Comparison of ENCODE assay signal across 23 cellular contexts in the genomic region with DNA sequence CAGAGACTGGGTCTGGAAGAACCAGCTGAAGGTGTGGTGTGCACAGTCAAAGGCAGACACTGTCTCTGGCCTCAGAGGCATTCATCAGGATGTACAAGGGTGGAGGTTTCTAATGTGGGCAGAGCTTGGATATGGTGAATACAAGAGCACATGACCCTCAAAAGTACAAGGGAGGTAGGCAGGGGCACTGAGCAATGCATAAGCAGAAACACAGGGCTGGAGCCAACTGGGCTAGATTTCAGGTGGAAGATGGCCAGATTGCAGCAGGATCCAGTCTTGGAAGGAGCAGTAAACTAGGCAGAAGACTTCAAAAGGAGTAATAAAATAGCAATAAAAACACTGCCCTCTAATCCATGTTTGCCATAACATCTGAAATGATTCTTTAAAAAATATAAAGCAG.
A peak's percentile ranks its signal among the peaks of the same experiment; 100 is the strongest.
DNase-seq lines count a peak whose midpoint lies in the region; ATAC-seq and TF ChIP-seq lines count a peak whose summit lies in the region.
"Had no signal": no experiment of that assay in that cellular context is flagged by ENCODE, and none has a peak within 500 bp of the region (broad histone marks: within the 10 kb centered on the region; RNA-seq: fewer than 3 reads in every experiment).

No MANE protein-coding gene starts in this region.

- H3K23ac ChIP-seq in neuronal stem cell (ENCODE audit: low read depth, low read length, poor library complexity): no peak overlapping the region

- CTCF ChIA-PET in activated naive CD4-positive, alpha-beta T cell treated with anti-CD3 and anti-CD28 coated beads for 36 hours (lab: Charles Lee): interaction anchor here (1.0 kb wide), 1 partner anchor 11 kb away, joined by 3 read pairs; no protein-coding TSS in a partner anchor

- H2AFZ ChIP-seq in neuronal stem cell (ENCODE audit: low read length): no peak overlapping the region
- H2AFZ ChIP-seq: GM23338 had no signal

- no peak for TF ChIP-seq POLR2A in thyroid gland (IDR thresholded peaks at IDR 0.05)

- TF ChIP-seq CTCF in LNCaP clone FGC (IDR thresholded peaks at IDR 0.05; ENCODE audit: control insufficient read depth, extremely low read depth, insufficient read depth) (no peak), thyroid gland (IDR thresholded peaks at IDR 0.05) (no peak), coronary artery (IDR thresholded peaks at IDR 0.05) (no peak)

- H3K36me3 Mint-ChIP-seq in activated naive CD4-positive, alpha-beta T cell treated with anti-CD3 and anti-CD28 coated beads for 36 hours (ENCODE audit: low read depth): peaks cover 1% of the 10 kb centered on the region
- H3K36me3 Mint-ChIP-seq: CD4-positive, alpha-beta memory T cell had no signal

- H3K9me3 Mint-ChIP-seq in activated naive CD4-positive, alpha-beta T cell treated with anti-CD3 and anti-CD28 coated beads for 36 hours: peaks cover 20% of the 10 kb centered on the region

- no peaks in the 10 kb centered on the region for H3K79me1 ChIP-seq in neuronal stem cell (ENCODE audit: low read depth, low read length)

- no peak overlapping the region for H3K4me3 Mint-ChIP-seq in activated naive CD4-positive, alpha-beta T cell treated with anti-CD3 and anti-CD28 coated beads for 36 hours
- H3K4me3 Mint-ChIP-seq: CD4-positive, alpha-beta memory T cell; GM23338; HFFc6 had no signal

- intact Hi-C loops in thyroid gland (cut with DNase I): no loop called here
- intact Hi-C loops in activated naive CD4-positive, alpha-beta T cell treated with anti-CD3 and anti-CD28 coated beads for 36 hours (cut with micrococcal nuclease): no loop called here

- no peaks in the 10 kb centered on the region for H3K36me3 ChIP-seq in neuronal stem cell (replicated peaks in 1 of 2; ENCODE audit: control insufficient read depth in 2 of 2, insufficient read depth in 2 of 2, low read length in 2 of 2)
- H3K36me3 ChIP-seq in thyroid gland: no peaks in the 10 kb centered on the region
- H3K36me3 ChIP-seq: HAP-1 had no signal

- no peak overlapping the region for H2BK15ac ChIP-seq in neuronal stem cell (ENCODE audit: low read length)

- no peak overlapping the region for H2BK120ac ChIP-seq in neuronal stem cell (ENCODE audit: low read depth, low read length)

- H3K18ac ChIP-seq in neuronal stem cell (ENCODE audit: low read length): peak overlapping the region; percentile 33

- no peak overlapping the region for H4K8ac ChIP-seq in neuronal stem cell (ENCODE audit: low read depth, low read length)

- H3K27me3 Mint-ChIP-seq in activated naive CD4-positive, alpha-beta T cell treated with anti-CD3 and anti-CD28 coated beads for 36 hours (ENCODE audit: low read depth): no peaks in the 10 kb centered on the region
- H3K27me3 Mint-ChIP-seq: CD4-positive, alpha-beta memory T cell had no signal

- H3K14ac ChIP-seq in neuronal stem cell (ENCODE audit: low read length): no peak overlapping the region

- H4K91ac ChIP-seq in neuronal stem cell (ENCODE audit: low read depth, low read length, poor library complexity): no peak overlapping the region

- H3K4me2 ChIP-seq in neuronal stem cell (ENCODE audit: insufficient read depth, low read length, poor library complexity, severe bottlenecking): no peak overlapping the region
- H3K4me2 ChIP-seq: GM23338 had no signal

- no peak overlapping the region for H3K27ac Mint-ChIP-seq in activated naive CD4-positive, alpha-beta T cell treated with anti-CD3 and anti-CD28 coated beads for 36 hours
- H3K27ac Mint-ChIP-seq: CD4-positive, alpha-beta memory T cell; GM23338; HFFc6 had no signal

- no peak overlapping the region for H3K4ac ChIP-seq in neuronal stem cell (ENCODE audit: low read length)

- H3K27ac ChIP-seq in neuronal stem cell (replicated peaks; ENCODE audit: low read length) (no peak overlapping the region), thyroid gland (no peak overlapping the region), coronary artery (no peak overlapping the region)
- H3K27ac ChIP-seq: RWPE1 had no signal

- no peak overlapping the region for H2AK5ac ChIP-seq in neuronal stem cell (ENCODE audit: low read depth, low read length)

- H3K4me1 Mint-ChIP-seq in activated naive CD4-positive, alpha-beta T cell treated with anti-CD3 and anti-CD28 coated beads for 36 hours (ENCODE audit: low read depth): no peaks in the 10 kb centered on the region
- H3K4me1 Mint-ChIP-seq: CD4-positive, alpha-beta memory T cell; GM23338 had no signal

- H2BK5ac ChIP-seq in neuronal stem cell (ENCODE audit: low read length): no peak overlapping the region

- no peak for ATAC-seq in GM19328 (IDR thresholded peaks at IDR 0.05; ENCODE audit: unreplicated experiment)
- ATAC-seq: GM23338, K562 had no signal

- H3K4me3 ChIP-seq in LNCaP clone FGC (ENCODE audit: low read depth, low read length) (no peak overlapping the region), neuronal stem cell (ENCODE audit: low read length in 2 of 2) (no peak overlapping the region), thyroid gland (replicated peaks in 1 of 3) (no peak overlapping the region), coronary artery (no peak overlapping the region)
- H3K4me3 ChIP-seq: GM23338, HAP-1, K562 had no signal

- no peak overlapping the region for H2BK12ac ChIP-seq in neuronal stem cell (ENCODE audit: low read length)

- no peak overlapping the region for H3K9ac ChIP-seq in neuronal stem cell (ENCODE audit: low read depth, low read length, poor library complexity)

- DNase-seq in LNCaP clone FGC (ENCODE audit: low read depth): peak; percentile 52
- peak; percentile 58 for DNase-seq in cerebellar cortex (ENCODE audit: low spot score)
- DNase-seq in neuronal stem cell (ENCODE audit: low spot score): no peak
- DNase-seq in thyroid gland: peak; percentile 7 to 17
- DNase-seq in coronary artery (ENCODE audit: low spot score): no peak
- no peak for DNase-seq in activated naive CD4-positive, alpha-beta T cell treated with anti-CD3 and anti-CD28 coated beads for 36 hours
- no peak for DNase-seq in NCI-H1417 treated with DMSO at 0.1 percent for 48 hours (lab: John Stamatoyannopoulos, UW)
- DNase-seq: CD4-positive, alpha-beta memory T cell; COR-L47; DMS53; HFFc6; Kasumi-1; NCI-H1105 treated with DMSO at 0.1 percent for 48 hours; NCI-H2029; NCI-H226; NCI-H524; NCI-H774; SHP77 treated with DMSO at 0.1 percent for 48 hours had no signal

- H3K4me1 ChIP-seq in neuronal stem cell (ENCODE audit: control insufficient read depth in 2 of 2, insufficient read depth in 1 of 2, low read depth in 1 of 2, low read length in 2 of 2) (no peaks in the 10 kb centered on the region), thyroid gland (no peaks in the 10 kb centered on the region)
- H3K4me1 ChIP-seq: HAP-1 had no signal

- H3K27me3 ChIP-seq in neuronal stem cell (ENCODE audit: control insufficient read depth in 3 of 3, insufficient read depth in 3 of 3, low read depth in 1 of 3, low read length in 3 of 3) (no peaks in the 10 kb centered on the region), thyroid gland (no peaks in the 10 kb centered on the region)

- H3K9me3 ChIP-seq in neuronal stem cell (replicated peaks in 1 of 2; ENCODE audit: control insufficient read depth in 2 of 2, insufficient read depth in 1 of 2, low read depth in 1 of 2, low read length in 2 of 2): peaks cover 0 to 13% of the 10 kb centered on the region in 2 donors
- H3K9me3 ChIP-seq in thyroid gland: no peaks in the 10 kb centered on the region

Comparison
In these comparisons a context has a peak if more than half of its experiments do, and no peak if none do; other contexts are left out.
1. DNase-seq: peak in LNCaP clone FGC (single experiment), cerebellar cortex (single experiment) and thyroid gland (2 of 2); none in neuronal stem cell (single experiment), coronary artery (single experiment), activated naive CD4-positive, alpha-beta T cell treated with anti-CD3 and anti-CD28 coated beads for 36 hours (single experiment) and NCI-H1417 treated with DMSO at 0.1 percent for 48 hours (single experiment).